5 cellular contexts compared by ENCODE assay signal in the genomic region with DNA sequence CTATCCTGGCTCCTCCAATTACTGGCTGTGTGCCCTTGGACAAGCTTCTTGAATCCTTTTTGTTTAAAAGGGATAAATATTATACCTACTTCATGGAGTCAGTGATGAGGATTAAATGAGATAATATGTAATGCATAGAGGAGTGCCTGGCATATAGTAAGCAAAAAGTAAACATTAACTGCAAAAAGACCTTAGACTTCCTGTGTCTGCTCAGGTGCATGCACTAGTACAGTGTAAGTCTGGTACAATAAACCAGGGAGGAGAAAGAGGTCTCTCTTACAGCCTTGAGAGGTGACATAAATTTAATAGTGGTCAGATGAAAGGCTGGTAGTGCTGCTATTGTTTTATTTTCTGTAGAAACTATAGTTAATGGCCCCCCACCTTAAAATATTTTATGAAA.
"Had no signal": no experiment of that assay in that cellular context is flagged by ENCODE, and none has a peak within 500 bp of the region (broad histone marks: within the 10 kb centered on the region; RNA-seq: fewer than 3 reads in every experiment).

No MANE protein-coding gene starts in this region.

- H3K4me3 ChIP-seq: K562 had no signal

- H3K27ac ChIP-seq: HL-60 had no signal

- ATAC-seq: HepG2, K562 had no signal

- DNase-seq: IMR-90, KBM-7 had no signal
